20 cellular contexts compared by ENCODE assay signal in genomic region chr9:89687216-89687615, GRCh38.
DNase-seq lines count a peak whose midpoint lies in the region; ATAC-seq and TF ChIP-seq lines count a peak whose summit lies in the region.
"Had no signal": no experiment of that assay in that cellular context is flagged by ENCODE, and none has a peak within 500 bp of the region (broad histone marks: within the 10 kb centered on the region; RNA-seq: fewer than 3 reads in every experiment).

No MANE protein-coding gene starts in this region.

- ATAC-seq in Right ventricle myocardium inferior, result no peak
- ATAC-seq in HG02852 (IDR thresholded peaks at IDR 0.05; ENCODE audit: unreplicated experiment), result no peak
- no peak for ATAC-seq in activated T-cell treated with anti-CD3 and anti-CD28 coated beads, Interleukin-2, amount 50 U/mL, for 4 hours
- ATAC-seq: naive thymus-derived CD8-positive, alpha-beta T cell; upper lobe of right lung had no signal

- WGBS in adrenal gland, 4 donors, result 89 to 97% (median 95%) methylated on average over 3 of the region's 3 CpGs

- H3K27ac ChIP-seq in left ventricle myocardium inferior (replicated peaks), result peak overlapping the region; percentile 94
- peak overlapping the region in 3 of 5 donors; percentile 8 to 86 (median 79) for H3K27ac ChIP-seq in adrenal gland
- H3K27ac ChIP-seq: foreskin keratinocyte, stomach, upper lobe of right lung had no signal

- no peaks in the 10 kb centered on the region for H3K36me3 Mint-ChIP-seq in activated T-cell treated with anti-CD3 and anti-CD28 coated beads, Interleukin-2, amount 50 U/mL, for 4 hours (ENCODE audit: insufficient read depth)
- H3K36me3 Mint-ChIP-seq: naive thymus-derived CD8-positive, alpha-beta T cell had no signal

- H3K9me3 ChIP-seq in left ventricle myocardium inferior (replicated peaks) (no peaks in the 10 kb centered on the region), adrenal gland (replicated peaks in 1 of 3) (no peaks in the 10 kb centered on the region)
- H3K9me3 ChIP-seq: BLaER1 treated with 17β-estradiol and CSF1 and Interleukin-3, amounts not matched to agents 10 nM and 100 nM; stomach; upper lobe of right lung had no signal

- H3K4me3 ChIP-seq in left ventricle myocardium inferior, result no peak overlapping the region
- H3K4me3 ChIP-seq in adrenal gland, result no peak overlapping the region
- H3K4me3 ChIP-seq: BLaER1 treated with 17β-estradiol and CSF1 and Interleukin-3, amounts not matched to agents 10 nM and 100 nM; stomach; upper lobe of right lung had no signal

- no peak for TF ChIP-seq POLR2A in adrenal gland (IDR thresholded peaks at IDR 0.05)

- intact Hi-C loops in left ventricle myocardium inferior (cut with micrococcal nuclease), result no loop called here
- intact Hi-C loops in Right ventricle myocardium inferior (cut with DNase I), result no loop called here
- intact Hi-C loops in adrenal gland (cut with DNase I), result no loop called here

- H3K36me3 ChIP-seq in left ventricle myocardium inferior (no peaks in the 10 kb centered on the region), adrenal gland (replicated peaks in 1 of 2) (no peaks in the 10 kb centered on the region)
- H3K36me3 ChIP-seq: BLaER1 treated with 17β-estradiol and CSF1 and Interleukin-3, amounts not matched to agents 10 nM and 100 nM; stomach; upper lobe of right lung had no signal

- H3K4me1 ChIP-seq in left ventricle myocardium inferior, result peaks cover 34% of the 10 kb centered on the region
- peaks cover 30 to 31% of the 10 kb centered on the region in 2 donors for H3K4me1 ChIP-seq in adrenal gland (replicated peaks in 1 of 2)

- in situ Hi-C loops in GM13977 (cut with MboI; ENCODE audit: low pct_unique_long_range_greater_than_20kb, low sequenced_read_pairs, unreplicated experiment), result no loop called here

- no peak for TF ChIP-seq CTCF in left ventricle myocardium inferior (IDR thresholded peaks at IDR 0.05; ENCODE audit: borderline replicate concordance)
- TF ChIP-seq CTCF in adrenal gland (IDR thresholded peaks at IDR 0.05), result no peak
- TF ChIP-seq CTCF in GM13977 (IDR thresholded peaks at IDR 0.05; ENCODE audit: extremely low read depth, insufficient read depth, missing control alignments), result no peak

- H3K9me3 Mint-ChIP-seq in activated T-cell treated with anti-CD3 and anti-CD28 coated beads, Interleukin-2, amount 50 U/mL, for 4 hours, result no peaks in the 10 kb centered on the region
- H3K9me3 Mint-ChIP-seq: naive thymus-derived CD8-positive, alpha-beta T cell had no signal

- peaks cover 16% of the 10 kb centered on the region for H3K4me1 Mint-ChIP-seq in activated T-cell treated with anti-CD3 and anti-CD28 coated beads, Interleukin-2, amount 50 U/mL, for 4 hours (ENCODE audit: low read depth)

- no peaks in the 10 kb centered on the region for H3K27me3 ChIP-seq in left ventricle myocardium inferior (ENCODE audit: low read depth)
- no peaks in the 10 kb centered on the region for H3K27me3 ChIP-seq in adrenal gland
- H3K27me3 ChIP-seq: BLaER1 treated with 17β-estradiol and CSF1 and Interleukin-3, amounts not matched to agents 10 nM and 100 nM; foreskin keratinocyte; stomach; upper lobe of right lung had no signal

- no peaks in the 10 kb centered on the region for H3K27me3 Mint-ChIP-seq in activated T-cell treated with anti-CD3 and anti-CD28 coated beads, Interleukin-2, amount 50 U/mL, for 4 hours (ENCODE audit: low read depth)

- no peak for DNase-seq in left ventricle myocardium inferior
- no peak for DNase-seq in Right ventricle myocardium inferior (ENCODE audit: missing footprints)
- peak; percentile 68 for DNase-seq in NCI-H2196 (lab: John Stamatoyannopoulos, UW; ENCODE audit: unreplicated experiment)
- DNase-seq in adrenal gland, result no peak
- DNase-seq in activated T-cell treated with anti-CD3 and anti-CD28 coated beads, Interleukin-2, amount 50 U/mL, for 4 hours, result no peak
- no peak for DNase-seq in GM13977 (ENCODE audit: low spot score)
- no peak for DNase-seq in activated T-cell treated with anti-CD3 and anti-CD28 coated beads for 4 hours
- DNase-seq: activated CD4-positive, alpha-beta T cell treated with anti-CD3 and anti-CD28 coated beads, Interleukin-2, amount 50 U/mL, for 1 hour; activated naive CD4-positive, alpha-beta T cell; amygdala; central memory CD4-positive, alpha-beta T cell; DND-41; foreskin keratinocyte; KG1; mesendoderm; naive thymus-derived CD8-positive, alpha-beta T cell; stomach; upper lobe of right lung had no signal

- no peak overlapping the region for H3K4me3 Mint-ChIP-seq in activated T-cell treated with anti-CD3 and anti-CD28 coated beads, Interleukin-2, amount 50 U/mL, for 4 hours
- H3K4me3 Mint-ChIP-seq: naive thymus-derived CD8-positive, alpha-beta T cell had no signal
